ENCODE assay signal across 8 cellular contexts in the genomic region with DNA sequence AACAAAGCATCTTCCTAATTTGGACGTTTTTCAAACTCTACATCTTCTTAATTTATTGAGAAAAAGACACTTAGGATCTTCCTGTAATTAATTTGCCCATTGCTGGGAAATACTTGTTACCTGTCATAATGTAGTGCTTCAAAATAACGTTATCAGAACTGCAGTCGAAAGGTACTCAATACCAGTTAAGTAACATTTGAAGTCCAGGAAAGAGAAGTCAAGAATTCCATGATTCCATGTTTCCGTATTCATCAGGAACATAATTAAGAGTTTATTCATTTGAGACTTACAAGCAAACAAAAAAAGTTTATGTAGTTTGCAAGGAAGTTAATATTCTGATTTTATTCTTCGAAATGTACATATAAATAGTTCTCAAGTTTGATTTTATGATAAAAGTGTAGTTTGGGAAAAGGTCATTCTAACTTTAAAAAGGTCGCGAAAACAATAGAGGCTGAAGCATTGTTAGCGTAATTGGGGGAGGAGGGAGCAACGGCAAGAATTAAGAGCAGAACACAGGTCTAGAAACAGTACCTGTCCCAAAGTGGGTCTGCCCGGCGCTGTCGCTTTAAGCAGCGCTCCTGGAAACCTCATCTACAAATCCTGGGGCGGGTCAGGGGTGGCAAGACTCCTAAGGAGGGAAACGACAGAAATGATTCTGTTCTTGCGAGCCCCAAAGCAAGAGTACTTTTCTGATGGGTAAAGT. TPM values are rescaled to one million over a fixed set of nuclear protein-coding genes. Genes with fewer than 3 reads are reported as not detected.
DNase-seq lines count a peak whose midpoint lies in the region; ATAC-seq, FAIRE-seq and TF ChIP-seq lines count a peak whose summit lies in the region.

No MANE protein-coding gene starts in this region.

- no peaks in the 10 kb centered on the region for H3K36me3 Mint-ChIP-seq in stimulated activated effector memory CD8-positive, alpha-beta T cell treated with anti-CD3 and anti-CD28 coated beads, Interleukin-12 subunit alpha, Interleukin-12 subunit beta, amount 100 ng/mL, for 72 hours

- H3K27ac Mint-ChIP-seq in stimulated activated effector memory CD8-positive, alpha-beta T cell treated with anti-CD3 and anti-CD28 coated beads, Interleukin-12 subunit alpha, Interleukin-12 subunit beta, amount 100 ng/mL, for 72 hours = no peak overlapping the region

- H3K9ac ChIP-seq in SK-N-MC (ENCODE audit: insufficient read length) = no peak overlapping the region

- H3K9me3 ChIP-seq in SK-N-MC (ENCODE audit: low read depth, low read length) = no peaks in the 10 kb centered on the region

- no peak overlapping the region for H3K27ac ChIP-seq in SK-N-MC

- no peak for FAIRE-seq in GM12892 (lab: Jason Lieb, UNC)

- H3K9me3 Mint-ChIP-seq in stimulated activated effector memory CD8-positive, alpha-beta T cell treated with anti-CD3 and anti-CD28 coated beads, Interleukin-12 subunit alpha, Interleukin-12 subunit beta, amount 100 ng/mL, for 72 hours = no peaks in the 10 kb centered on the region

- ATAC-seq in stimulated activated effector memory CD8-positive, alpha-beta T cell treated with anti-CD3 and anti-CD28 coated beads, Interleukin-12 subunit alpha, Interleukin-12 subunit beta, amount 100 ng/mL, for 72 hours = no peak
- ATAC-seq in HG03469 (IDR thresholded peaks at IDR 0.05; ENCODE audit: unreplicated experiment) = no peak

- DNase-seq in NCI-H526 (lab: John Stamatoyannopoulos, UW) = peak; percentile 28 to 53
- DNase-seq in NCI-H526 treated with DMSO at 0.1 percent for 48 hours (lab: John Stamatoyannopoulos, UW) = no peak
- no peak for DNase-seq in SK-N-MC (ENCODE audit: low read depth, low spot score)
- DNase-seq in glomerular visceral epithelial cell (ENCODE audit: extremely low spot score) = peak; percentile 13
- no peak for DNase-seq in stimulated activated effector memory CD8-positive, alpha-beta T cell treated with anti-CD3 and anti-CD28 coated beads, Interleukin-12 subunit alpha, Interleukin-12 subunit beta, amount 100 ng/mL, for 72 hours (ENCODE audit: low spot score in 2 of 2)
- DNase-seq in GM12892 (ENCODE audit: insufficient read length) = no peak
- no peak for DNase-seq in A172 (ENCODE audit: low spot score)

- H3K36me3 ChIP-seq in SK-N-MC (ENCODE audit: insufficient read depth, low read length) = no peaks in the 10 kb centered on the region

- H3K4me3 ChIP-seq in SK-N-MC = peak overlapping the region; percentile 96

- H3K4me1 Mint-ChIP-seq in stimulated activated effector memory CD8-positive, alpha-beta T cell treated with anti-CD3 and anti-CD28 coated beads, Interleukin-12 subunit alpha, Interleukin-12 subunit beta, amount 100 ng/mL, for 72 hours = peaks cover 19% of the 10 kb centered on the region

- TF ChIP-seq POLR2A in GM12892 (IDR thresholded peaks at IDR 0.05; ENCODE audit: low read depth, low read length) = no peak

- peak overlapping the region; percentile 95 for H3K4me3 Mint-ChIP-seq in stimulated activated effector memory CD8-positive, alpha-beta T cell treated with anti-CD3 and anti-CD28 coated beads, Interleukin-12 subunit alpha, Interleukin-12 subunit beta, amount 100 ng/mL, for 72 hours

RNA-seq across cellular contexts. Expression of a gene that starts 1.2 kb away (rescaled TPM):
- 0.06 TPM for polyA plus RNA-seq in GM12892 (2012; ENCODE audit: missing spikeins)
- 0.95 and 1.1 TPM in 2 replicates for total RNA-seq in A172 (2014; rRNA removed; shearing (Covaris generic))

Comparison
In these comparisons a context has a peak if more than half of its experiments do, and no peak if none do; other contexts are left out.
1. DNase-seq: peak in NCI-H526 (2 of 2) and glomerular visceral epithelial cell (single experiment); none in NCI-H526 treated with DMSO at 0.1 percent for 48 hours (single experiment), SK-N-MC (single experiment), stimulated activated effector memory CD8-positive, alpha-beta T cell treated with anti-CD3 and anti-CD28 coated beads, Interleukin-12 subunit alpha, Interleukin-12 subunit beta, amount 100 ng/mL, for 72 hours (0 of 2), GM12892 (single experiment) and A172 (single experiment).